In genomic region chr12:237026-237815, GRCh38 we compare ENCODE assay signal across 2 cellular contexts.
TF ChIP-seq lines count a peak whose summit lies in the region.

No MANE protein-coding gene starts in this region.

TF ChIP-seq in GM12878, 131 proteins besides CTCF, POLR2A, EP300 and RAD21:
- no peak for TF ChIP-seq MTA2 (IDR thresholded peaks at IDR 0.05; ENCODE audit: low read depth)
- TF ChIP-seq IRF4 (IDR thresholded peaks at IDR 0.05; ENCODE audit: low read depth, low read length), result no peak
- TF ChIP-seq SPI1 (IDR thresholded peaks at IDR 0.05; ENCODE audit: borderline replicate concordance, insufficient read depth, low read depth, low read length), result no peak
- TF ChIP-seq, protein P1, sequence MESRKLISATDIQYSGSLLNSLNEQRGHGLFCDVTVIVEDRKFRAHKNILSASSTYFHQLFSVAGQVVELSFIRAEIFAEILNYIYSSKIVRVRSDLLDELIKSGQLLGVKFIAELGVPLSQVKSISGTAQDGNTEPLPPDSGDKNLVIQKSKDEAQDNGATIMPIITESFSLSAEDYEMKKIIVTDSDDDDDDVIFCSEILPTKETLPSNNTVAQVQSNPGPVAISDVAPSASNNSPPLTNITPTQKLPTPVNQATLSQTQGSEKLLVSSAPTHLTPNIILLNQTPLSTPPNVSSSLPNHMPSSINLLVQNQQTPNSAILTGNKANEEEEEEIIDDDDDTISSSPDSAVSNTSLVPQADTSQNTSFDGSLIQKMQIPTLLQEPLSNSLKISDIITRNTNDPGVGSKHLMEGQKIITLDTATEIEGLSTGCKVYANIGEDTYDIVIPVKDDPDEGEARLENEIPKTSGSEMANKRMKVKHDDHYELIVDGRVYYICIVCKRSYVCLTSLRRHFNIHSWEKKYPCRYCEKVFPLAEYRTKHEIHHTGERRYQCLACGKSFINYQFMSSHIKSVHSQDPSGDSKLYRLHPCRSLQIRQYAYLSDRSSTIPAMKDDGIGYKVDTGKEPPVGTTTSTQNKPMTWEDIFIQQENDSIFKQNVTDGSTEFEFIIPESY (IDR thresholded peaks at IDR 0.05), result no peak
- no peak for TF ChIP-seq MTA3 (IDR thresholded peaks at IDR 0.05; ENCODE audit: borderline replicate concordance, low read length)
- no peak for TF ChIP-seq GATAD2B (conservative IDR thresholded peaks at IDR 0.05; ENCODE audit: low read depth)
- TF ChIP-seq SMC3 (IDR thresholded peaks at IDR 0.05; ENCODE audit: borderline replicate concordance, low read length), result no peak
- no peak for TF ChIP-seq TCF7 (IDR thresholded peaks at IDR 0.05; ENCODE audit: borderline replicate concordance)
- no peak for TF ChIP-seq SP1 (IDR thresholded peaks at IDR 0.05; ENCODE audit: low read depth, low read length)
- no peak for TF ChIP-seq MLLT1 (IDR thresholded peaks at IDR 0.05)
- no peak for TF ChIP-seq RELA (IDR thresholded peaks at IDR 0.05; ENCODE audit: borderline replicate concordance, partially characterized antibody)
- TF ChIP-seq NKRF (conservative IDR thresholded peaks at IDR 0.05), result no peak
- TF ChIP-seq E2F4 (IDR thresholded peaks at IDR 0.05; ENCODE audit: low read depth, low read length), result no peak
- TF ChIP-seq NR2F1 (conservative IDR thresholded peaks at IDR 0.05), result no peak
- no peak for TF ChIP-seq ZNF217 (IDR thresholded peaks at IDR 0.05)
- no peak for TF ChIP-seq NFXL1 (IDR thresholded peaks at IDR 0.05; ENCODE audit: borderline replicate concordance)
- TF ChIP-seq, protein P2, sequence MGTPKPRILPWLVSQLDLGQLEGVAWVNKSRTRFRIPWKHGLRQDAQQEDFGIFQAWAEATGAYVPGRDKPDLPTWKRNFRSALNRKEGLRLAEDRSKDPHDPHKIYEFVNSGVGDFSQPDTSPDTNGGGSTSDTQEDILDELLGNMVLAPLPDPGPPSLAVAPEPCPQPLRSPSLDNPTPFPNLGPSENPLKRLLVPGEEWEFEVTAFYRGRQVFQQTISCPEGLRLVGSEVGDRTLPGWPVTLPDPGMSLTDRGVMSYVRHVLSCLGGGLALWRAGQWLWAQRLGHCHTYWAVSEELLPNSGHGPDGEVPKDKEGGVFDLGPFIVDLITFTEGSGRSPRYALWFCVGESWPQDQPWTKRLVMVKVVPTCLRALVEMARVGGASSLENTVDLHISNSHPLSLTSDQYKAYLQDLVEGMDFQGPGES (IDR thresholded peaks at IDR 0.05), result no peak
TF ChIP-seq in GM12878: peak in this region for 0.

TF ChIP-seq in HepG2, 621 proteins besides CTCF, POLR2A, EP300 and RAD21 (continues in another document):
- TF ChIP-seq SRY (CRISPR knock-in tag; IDR thresholded peaks at IDR 0.05) (no peak), TFAP4 (IDR thresholded peaks at IDR 0.05; ENCODE audit: borderline replicate concordance, low read depth) (no peak; the same call in 1 of the 2 replicates), ZNF569 (CRISPR knock-in tag; IDR thresholded peaks at IDR 0.05; ENCODE audit: borderline replicate concordance) (no peak), SPEN (CRISPR knock-in tag; IDR thresholded peaks at IDR 0.05; ENCODE audit: low read depth) (no peak), NR2F6 (IDR thresholded peaks at IDR 0.05) (no peak), NR2F6 (CRISPR knock-in tag; IDR thresholded peaks at IDR 0.05) (peak; percentile 61; the same call in 1 of the 2 replicates), GABPA (IDR thresholded peaks at IDR 0.05; ENCODE audit: low read depth, low read length) (no peak), GABPA (CRISPR knock-in tag; IDR thresholded peaks at IDR 0.05; ENCODE audit: low read depth) (0 out of 2 replicates have a peak, but pooled peaks have one; percentile 14), PCBP2 (optimal IDR thresholded peaks at IDR 0.05; ENCODE audit: low read depth, low read length, poor library complexity, severe bottlenecking) (no peak), NFKBIZ (CRISPR knock-in tag; IDR thresholded peaks at IDR 0.05) (no peak), RFX1 (IDR thresholded peaks at IDR 0.05) (no peak), CENPT (CRISPR knock-in tag; IDR thresholded peaks at IDR 0.05; ENCODE audit: low read depth) (no peak), ELF1 (CRISPR knock-in tag; IDR thresholded peaks at IDR 0.05) (peak; percentile 49; the same call in 1 of the 2 replicates), ZNF850 (CRISPR knock-in tag; conservative IDR thresholded peaks at IDR 0.05) (no peak), ZNF546 (CRISPR knock-in tag; conservative IDR thresholded peaks at IDR 0.05) (no peak), CBX1 (IDR thresholded peaks at IDR 0.05; ENCODE audit: low read depth) (no peak), HBP1 (CRISPR knock-in tag; IDR thresholded peaks at IDR 0.05; ENCODE audit: low read depth) (no peak; the same call in 1 of the 2 replicates), ELF4 (CRISPR knock-in tag; IDR thresholded peaks at IDR 0.05; ENCODE audit: borderline replicate concordance) (no peak), ZNF768 (CRISPR knock-in tag; IDR thresholded peaks at IDR 0.05) (no peak), ZNF724P (CRISPR knock-in tag; IDR thresholded peaks at IDR 0.05; ENCODE audit: borderline replicate concordance) (no peak), ZNF350 (CRISPR knock-in tag; IDR thresholded peaks at IDR 0.05; ENCODE audit: borderline replicate concordance, low read depth) (no peak; the same call in 1 of the 2 replicates), ZNF367 (CRISPR knock-in tag; IDR thresholded peaks at IDR 0.05; ENCODE audit: borderline replicate concordance) (no peak), GATAD2A (CRISPR knock-in tag; IDR thresholded peaks at IDR 0.05) (peak; percentile 38; the same call in 1 of the 2 replicates), ZNF788 (CRISPR knock-in tag; IDR thresholded peaks at IDR 0.05; ENCODE audit: borderline replicate concordance) (no peak; the same call in 1 of the 2 replicates), ONECUT2 (CRISPR knock-in tag; IDR thresholded peaks at IDR 0.05) (no peak), CENPX (CRISPR knock-in tag; IDR thresholded peaks at IDR 0.05) (no peak), FOSL1 (CRISPR knock-in tag; IDR thresholded peaks at IDR 0.05; ENCODE audit: borderline replicate concordance) (no peak), ZNF296 (CRISPR knock-in tag; conservative IDR thresholded peaks at IDR 0.05) (no peak), NFIC (IDR thresholded peaks at IDR 0.05; ENCODE audit: low read length) (no peak), ZNF543 (CRISPR knock-in tag; IDR thresholded peaks at IDR 0.05) (no peak), AHDC1 (CRISPR knock-in tag; IDR thresholded peaks at IDR 0.05; ENCODE audit: borderline replicate concordance) (peak; percentile 17; the same call in 1 of the 2 replicates), SSRP1 (CRISPR knock-in tag; IDR thresholded peaks at IDR 0.05) (no peak)
- TF ChIP-seq, protein P3, sequence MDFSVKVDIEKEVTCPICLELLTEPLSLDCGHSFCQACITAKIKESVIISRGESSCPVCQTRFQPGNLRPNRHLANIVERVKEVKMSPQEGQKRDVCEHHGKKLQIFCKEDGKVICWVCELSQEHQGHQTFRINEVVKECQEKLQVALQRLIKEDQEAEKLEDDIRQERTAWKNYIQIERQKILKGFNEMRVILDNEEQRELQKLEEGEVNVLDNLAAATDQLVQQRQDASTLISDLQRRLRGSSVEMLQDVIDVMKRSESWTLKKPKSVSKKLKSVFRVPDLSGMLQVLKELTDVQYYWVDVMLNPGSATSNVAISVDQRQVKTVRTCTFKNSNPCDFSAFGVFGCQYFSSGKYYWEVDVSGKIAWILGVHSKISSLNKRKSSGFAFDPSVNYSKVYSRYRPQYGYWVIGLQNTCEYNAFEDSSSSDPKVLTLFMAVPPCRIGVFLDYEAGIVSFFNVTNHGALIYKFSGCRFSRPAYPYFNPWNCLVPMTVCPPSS (IDR thresholded peaks at IDR 0.05), result no peak
- TF ChIP-seq, protein P4, sequence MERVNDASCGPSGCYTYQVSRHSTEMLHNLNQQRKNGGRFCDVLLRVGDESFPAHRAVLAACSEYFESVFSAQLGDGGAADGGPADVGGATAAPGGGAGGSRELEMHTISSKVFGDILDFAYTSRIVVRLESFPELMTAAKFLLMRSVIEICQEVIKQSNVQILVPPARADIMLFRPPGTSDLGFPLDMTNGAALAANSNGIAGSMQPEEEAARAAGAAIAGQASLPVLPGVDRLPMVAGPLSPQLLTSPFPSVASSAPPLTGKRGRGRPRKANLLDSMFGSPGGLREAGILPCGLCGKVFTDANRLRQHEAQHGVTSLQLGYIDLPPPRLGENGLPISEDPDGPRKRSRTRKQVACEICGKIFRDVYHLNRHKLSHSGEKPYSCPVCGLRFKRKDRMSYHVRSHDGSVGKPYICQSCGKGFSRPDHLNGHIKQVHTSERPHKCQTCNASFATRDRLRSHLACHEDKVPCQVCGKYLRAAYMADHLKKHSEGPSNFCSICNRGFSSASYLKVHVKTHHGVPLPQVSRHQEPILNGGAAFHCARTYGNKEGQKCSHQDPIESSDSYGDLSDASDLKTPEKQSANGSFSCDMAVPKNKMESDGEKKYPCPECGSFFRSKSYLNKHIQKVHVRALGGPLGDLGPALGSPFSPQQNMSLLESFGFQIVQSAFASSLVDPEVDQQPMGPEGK (CRISPR knock-in tag; IDR thresholded peaks at IDR 0.05), result peak; percentile 76
- TF ChIP-seq, protein P5, sequence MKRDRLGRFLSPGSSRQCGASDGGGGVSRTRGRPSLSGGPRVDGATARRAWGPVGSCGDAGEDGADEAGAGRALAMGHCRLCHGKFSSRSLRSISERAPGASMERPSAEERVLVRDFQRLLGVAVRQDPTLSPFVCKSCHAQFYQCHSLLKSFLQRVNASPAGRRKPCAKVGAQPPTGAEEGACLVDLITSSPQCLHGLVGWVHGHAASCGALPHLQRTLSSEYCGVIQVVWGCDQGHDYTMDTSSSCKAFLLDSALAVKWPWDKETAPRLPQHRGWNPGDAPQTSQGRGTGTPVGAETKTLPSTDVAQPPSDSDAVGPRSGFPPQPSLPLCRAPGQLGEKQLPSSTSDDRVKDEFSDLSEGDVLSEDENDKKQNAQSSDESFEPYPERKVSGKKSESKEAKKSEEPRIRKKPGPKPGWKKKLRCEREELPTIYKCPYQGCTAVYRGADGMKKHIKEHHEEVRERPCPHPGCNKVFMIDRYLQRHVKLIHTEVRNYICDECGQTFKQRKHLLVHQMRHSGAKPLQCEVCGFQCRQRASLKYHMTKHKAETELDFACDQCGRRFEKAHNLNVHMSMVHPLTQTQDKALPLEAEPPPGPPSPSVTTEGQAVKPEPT (CRISPR knock-in tag; IDR thresholded peaks at IDR 0.05; ENCODE audit: low read depth), result no peak
- TF ChIP-seq, protein P6, sequence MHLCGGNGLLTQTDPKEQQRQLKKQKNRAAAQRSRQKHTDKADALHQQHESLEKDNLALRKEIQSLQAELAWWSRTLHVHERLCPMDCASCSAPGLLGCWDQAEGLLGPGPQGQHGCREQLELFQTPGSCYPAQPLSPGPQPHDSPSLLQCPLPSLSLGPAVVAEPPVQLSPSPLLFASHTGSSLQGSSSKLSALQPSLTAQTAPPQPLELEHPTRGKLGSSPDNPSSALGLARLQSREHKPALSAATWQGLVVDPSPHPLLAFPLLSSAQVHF (CRISPR knock-in tag; IDR thresholded peaks at IDR 0.05), result no peak
